In genomic region chr7:140062528-140063299, GRCh38 we compare ENCODE assay signal across 1 cellular context.
TF ChIP-seq lines count a peak whose summit lies in the region.

PARP12 (minus strand) TSS chr7:140062951; CDS start chr7:140062847, 104 bp downstream.

TF ChIP-seq in WTC11, 78 proteins besides CTCF, POLR2A, EP300 and RAD21 (continued from another document and continues in another):
- TF ChIP-seq FOXP1 (CRISPR knock-in tag; IDR thresholded peaks at IDR 0.05; ENCODE audit: borderline replicate concordance): peak; percentile 84; the same call in 1 of the 2 replicates
- TF ChIP-seq FOXP4 (CRISPR knock-in tag; IDR thresholded peaks at IDR 0.05): peak; percentile 85; the same call in 1 of the 2 replicates
- TF ChIP-seq ZNF138 (CRISPR knock-in tag; conservative IDR thresholded peaks at IDR 0.05): no peak
- peak; percentile 63; the same call in 1 of the 2 replicates for TF ChIP-seq CREM (CRISPR knock-in tag; IDR thresholded peaks at IDR 0.05)
- TF ChIP-seq ZMAT4 (CRISPR knock-in tag; IDR thresholded peaks at IDR 0.05): no peak
- TF ChIP-seq HMGXB4 (CRISPR knock-in tag; IDR thresholded peaks at IDR 0.05): peak; percentile 74
- TF ChIP-seq ZNF423 (CRISPR knock-in tag; IDR thresholded peaks at IDR 0.05): no peak
- TF ChIP-seq JUN (CRISPR knock-in tag; IDR thresholded peaks at IDR 0.05): peak; percentile 21; the same call in 1 of the 2 replicates
- peak; percentile 98 for TF ChIP-seq IRF2 (CRISPR knock-in tag; IDR thresholded peaks at IDR 0.05; ENCODE audit: borderline replicate concordance, low read depth)
- no peak for TF ChIP-seq ATF3 (CRISPR knock-in tag; conservative IDR thresholded peaks at IDR 0.05)
- TF ChIP-seq USF2 (CRISPR knock-in tag; IDR thresholded peaks at IDR 0.05): no peak
- TF ChIP-seq FOXK1 (CRISPR knock-in tag; IDR thresholded peaks at IDR 0.05): peak; percentile 63
- no peak for TF ChIP-seq ZNF232 (CRISPR knock-in tag; IDR thresholded peaks at IDR 0.05)
- TF ChIP-seq ZSCAN18 (CRISPR knock-in tag; IDR thresholded peaks at IDR 0.05): no peak
- TF ChIP-seq MAX (CRISPR knock-in tag; IDR thresholded peaks at IDR 0.05): peak; percentile 71
- no peak for TF ChIP-seq RORB (CRISPR knock-in tag; IDR thresholded peaks at IDR 0.05)
- TF ChIP-seq IRF1 (CRISPR knock-in tag; IDR thresholded peaks at IDR 0.05): peak; percentile 98
- 0 out of 2 replicates have a peak, but pooled peaks have one; percentile 66 for TF ChIP-seq PRRX2 (CRISPR knock-in tag; IDR thresholded peaks at IDR 0.05)
- TF ChIP-seq ZBTB43 (CRISPR knock-in tag; IDR thresholded peaks at IDR 0.05): no peak
- TF ChIP-seq ARID4B (CRISPR knock-in tag; IDR thresholded peaks at IDR 0.05; ENCODE audit: borderline replicate concordance): 0 out of 2 replicates have a peak, but pooled peaks have one; percentile 62
- TF ChIP-seq E2F5 (CRISPR knock-in tag; IDR thresholded peaks at IDR 0.05): no peak; the same call in 1 of the 2 replicates
- TF ChIP-seq NFATC4 (CRISPR knock-in tag; IDR thresholded peaks at IDR 0.05): no peak
- no peak for TF ChIP-seq GTF2I (CRISPR knock-in tag; conservative IDR thresholded peaks at IDR 0.05)
- no peak for TF ChIP-seq SOX15 (CRISPR knock-in tag; IDR thresholded peaks at IDR 0.05)
- no peak for TF ChIP-seq FOXJ3 (CRISPR knock-in tag; IDR thresholded peaks at IDR 0.05; ENCODE audit: borderline replicate concordance)
- no peak for TF ChIP-seq ZBTB21 (CRISPR knock-in tag; IDR thresholded peaks at IDR 0.05; ENCODE audit: borderline replicate concordance)
- TF ChIP-seq CBFB (CRISPR knock-in tag; IDR thresholded peaks at IDR 0.05; ENCODE audit: low read depth): no peak
- TF ChIP-seq CREB1 (CRISPR knock-in tag; IDR thresholded peaks at IDR 0.05): no peak
- TF ChIP-seq USF1 (CRISPR knock-in tag; IDR thresholded peaks at IDR 0.05): 0 out of 2 replicates have a peak, but pooled peaks have one; percentile 34
- TF ChIP-seq ATF2 (CRISPR knock-in tag; IDR thresholded peaks at IDR 0.05; ENCODE audit: borderline replicate concordance, low read depth): no peak
- TF ChIP-seq TCF7 (CRISPR knock-in tag; IDR thresholded peaks at IDR 0.05; ENCODE audit: low read depth): no peak; the same call in 1 of the 2 replicates
- TF ChIP-seq NFYB (CRISPR knock-in tag; conservative IDR thresholded peaks at IDR 0.05; ENCODE audit: low read depth): peak; percentile 15; the same call in 1 of the 2 replicates
- no peak for TF ChIP-seq E2F4 (CRISPR knock-in tag; IDR thresholded peaks at IDR 0.05; ENCODE audit: borderline replicate concordance, low read depth)
- TF ChIP-seq KAT7 (CRISPR knock-in tag; IDR thresholded peaks at IDR 0.05; ENCODE audit: borderline replicate concordance): 0 out of 2 replicates have a peak, but pooled peaks have one; percentile 34
- TF ChIP-seq NFE2L1 (CRISPR knock-in tag; IDR thresholded peaks at IDR 0.05): no peak
- no peak for TF ChIP-seq NR2C2 (CRISPR knock-in tag; IDR thresholded peaks at IDR 0.05)
- TF ChIP-seq NR3C1 (CRISPR knock-in tag; conservative IDR thresholded peaks at IDR 0.05; ENCODE audit: low read depth): no peak
- 0 out of 2 replicates have a peak, but pooled peaks have one; percentile 9 for TF ChIP-seq ZNF416 (CRISPR knock-in tag; IDR thresholded peaks at IDR 0.05)
